In the genomic region with DNA sequence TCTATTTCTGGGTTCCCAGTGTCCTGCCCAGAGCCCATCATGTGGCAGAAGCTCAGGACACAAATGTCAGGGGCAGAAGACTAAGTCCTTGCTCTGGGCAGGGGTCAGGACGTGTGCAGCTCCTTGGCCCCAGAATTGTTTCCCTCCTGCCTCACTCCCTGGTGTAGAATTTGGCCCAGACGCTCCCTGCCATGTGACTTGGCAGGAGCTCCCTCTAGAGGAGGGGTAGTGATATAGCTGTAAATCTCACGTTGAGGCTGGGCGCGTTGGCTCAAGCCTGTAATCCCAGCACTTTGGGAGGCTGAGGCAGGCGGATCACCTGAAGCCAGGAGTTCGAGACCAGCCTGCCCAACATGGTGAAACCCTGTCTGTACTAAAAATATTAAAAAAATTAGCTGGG, we compare ENCODE assay signal across 1 cellular context.
TF ChIP-seq lines count a peak whose summit lies in the region.

No MANE protein-coding gene starts in this region.

TF ChIP-seq in GM23338, 12 proteins besides CTCF, POLR2A, EP300 and RAD21 (continued from another document):
- TF ChIP-seq, protein P1, sequence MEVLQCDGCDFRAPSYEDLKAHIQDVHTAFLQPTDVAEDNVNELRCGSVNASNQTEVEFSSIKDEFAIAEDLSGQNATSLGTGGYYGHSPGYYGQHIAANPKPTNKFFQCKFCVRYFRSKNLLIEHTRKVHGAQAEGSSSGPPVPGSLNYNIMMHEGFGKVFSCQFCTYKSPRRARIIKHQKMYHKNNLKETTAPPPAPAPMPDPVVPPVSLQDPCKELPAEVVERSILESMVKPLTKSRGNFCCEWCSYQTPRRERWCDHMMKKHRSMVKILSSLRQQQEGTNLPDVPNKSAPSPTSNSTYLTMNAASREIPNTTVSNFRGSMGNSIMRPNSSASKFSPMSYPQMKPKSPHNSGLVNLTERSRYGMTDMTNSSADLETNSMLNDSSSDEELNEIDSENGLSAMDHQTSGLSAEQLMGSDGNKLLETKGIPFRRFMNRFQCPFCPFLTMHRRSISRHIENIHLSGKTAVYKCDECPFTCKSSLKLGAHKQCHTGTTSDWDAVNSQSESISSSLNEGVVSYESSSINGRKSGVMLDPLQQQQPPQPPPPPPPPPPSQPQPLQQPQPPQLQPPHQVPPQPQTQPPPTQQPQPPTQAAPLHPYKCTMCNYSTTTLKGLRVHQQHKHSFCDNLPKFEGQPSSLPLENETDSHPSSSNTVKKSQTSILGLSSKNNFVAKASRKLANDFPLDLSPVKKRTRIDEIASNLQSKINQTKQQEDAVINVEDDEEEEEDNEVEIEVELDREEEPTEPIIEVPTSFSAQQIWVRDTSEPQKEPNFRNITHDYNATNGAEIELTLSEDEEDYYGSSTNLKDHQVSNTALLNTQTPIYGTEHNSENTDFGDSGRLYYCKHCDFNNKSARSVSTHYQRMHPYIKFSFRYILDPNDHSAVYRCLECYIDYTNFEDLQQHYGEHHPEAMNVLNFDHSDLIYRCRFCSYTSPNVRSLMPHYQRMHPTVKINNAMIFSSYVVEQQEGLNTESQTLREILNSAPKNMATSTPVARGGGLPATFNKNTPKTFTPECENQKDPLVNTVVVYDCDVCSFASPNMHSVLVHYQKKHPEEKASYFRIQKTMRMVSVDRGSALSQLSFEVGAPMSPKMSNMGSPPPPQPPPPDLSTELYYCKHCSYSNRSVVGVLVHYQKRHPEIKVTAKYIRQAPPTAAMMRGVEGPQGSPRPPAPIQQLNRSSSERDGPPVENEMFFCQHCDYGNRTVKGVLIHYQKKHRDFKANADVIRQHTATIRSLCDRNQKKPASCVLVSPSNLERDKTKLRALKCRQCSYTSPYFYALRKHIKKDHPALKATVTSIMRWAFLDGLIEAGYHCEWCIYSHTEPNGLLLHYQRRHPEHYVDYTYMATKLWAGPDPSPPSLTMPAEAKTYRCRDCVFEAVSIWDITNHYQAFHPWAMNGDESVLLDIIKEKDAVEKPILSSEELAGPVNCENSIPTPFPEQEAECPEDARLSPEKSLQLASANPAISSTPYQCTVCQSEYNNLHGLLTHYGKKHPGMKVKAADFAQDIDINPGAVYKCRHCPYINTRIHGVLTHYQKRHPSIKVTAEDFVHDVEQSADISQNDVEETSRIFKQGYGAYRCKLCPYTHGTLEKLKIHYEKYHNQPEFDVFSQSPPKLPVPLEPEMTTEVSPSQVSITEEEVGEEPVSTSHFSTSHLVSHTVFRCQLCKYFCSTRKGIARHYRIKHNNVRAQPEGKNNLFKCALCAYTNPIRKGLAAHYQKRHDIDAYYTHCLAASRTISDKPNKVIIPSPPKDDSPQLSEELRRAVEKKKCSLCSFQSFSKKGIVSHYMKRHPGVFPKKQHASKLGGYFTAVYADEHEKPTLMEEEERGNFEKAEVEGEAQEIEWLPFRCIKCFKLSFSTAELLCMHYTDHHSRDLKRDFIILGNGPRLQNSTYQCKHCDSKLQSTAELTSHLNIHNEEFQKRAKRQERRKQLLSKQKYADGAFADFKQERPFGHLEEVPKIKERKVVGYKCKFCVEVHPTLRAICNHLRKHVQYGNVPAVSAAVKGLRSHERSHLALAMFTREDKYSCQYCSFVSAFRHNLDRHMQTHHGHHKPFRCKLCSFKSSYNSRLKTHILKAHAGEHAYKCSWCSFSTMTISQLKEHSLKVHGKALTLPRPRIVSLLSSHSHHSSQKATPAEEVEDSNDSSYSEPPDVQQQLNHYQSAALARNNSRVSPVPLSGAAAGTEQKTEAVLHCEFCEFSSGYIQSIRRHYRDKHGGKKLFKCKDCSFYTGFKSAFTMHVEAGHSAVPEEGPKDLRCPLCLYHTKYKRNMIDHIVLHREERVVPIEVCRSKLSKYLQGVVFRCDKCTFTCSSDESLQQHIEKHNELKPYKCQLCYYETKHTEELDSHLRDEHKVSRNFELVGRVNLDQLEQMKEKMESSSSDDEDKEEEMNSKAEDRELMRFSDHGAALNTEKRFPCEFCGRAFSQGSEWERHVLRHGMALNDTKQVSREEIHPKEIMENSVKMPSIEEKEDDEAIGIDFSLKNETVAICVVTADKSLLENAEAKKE (CRISPR knock-in tag; IDR thresholded peaks at IDR 0.05), result no peak
- TF ChIP-seq EZH2phosphoT487 (IDR thresholded peaks at IDR 0.05; ENCODE audit: unreplicated experiment) (no peak), POLR2AphosphoS5 (IDR thresholded peaks at IDR 0.05; ENCODE audit: low read depth) (no peak)
- TF ChIP-seq, protein P2, sequence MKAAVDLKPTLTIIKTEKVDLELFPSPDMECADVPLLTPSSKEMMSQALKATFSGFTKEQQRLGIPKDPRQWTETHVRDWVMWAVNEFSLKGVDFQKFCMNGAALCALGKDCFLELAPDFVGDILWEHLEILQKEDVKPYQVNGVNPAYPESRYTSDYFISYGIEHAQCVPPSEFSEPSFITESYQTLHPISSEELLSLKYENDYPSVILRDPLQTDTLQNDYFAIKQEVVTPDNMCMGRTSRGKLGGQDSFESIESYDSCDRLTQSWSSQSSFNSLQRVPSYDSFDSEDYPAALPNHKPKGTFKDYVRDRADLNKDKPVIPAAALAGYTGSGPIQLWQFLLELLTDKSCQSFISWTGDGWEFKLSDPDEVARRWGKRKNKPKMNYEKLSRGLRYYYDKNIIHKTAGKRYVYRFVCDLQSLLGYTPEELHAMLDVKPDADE (IDR thresholded peaks at IDR 0.05), result no peak
- TF ChIP-seq, protein P3, sequence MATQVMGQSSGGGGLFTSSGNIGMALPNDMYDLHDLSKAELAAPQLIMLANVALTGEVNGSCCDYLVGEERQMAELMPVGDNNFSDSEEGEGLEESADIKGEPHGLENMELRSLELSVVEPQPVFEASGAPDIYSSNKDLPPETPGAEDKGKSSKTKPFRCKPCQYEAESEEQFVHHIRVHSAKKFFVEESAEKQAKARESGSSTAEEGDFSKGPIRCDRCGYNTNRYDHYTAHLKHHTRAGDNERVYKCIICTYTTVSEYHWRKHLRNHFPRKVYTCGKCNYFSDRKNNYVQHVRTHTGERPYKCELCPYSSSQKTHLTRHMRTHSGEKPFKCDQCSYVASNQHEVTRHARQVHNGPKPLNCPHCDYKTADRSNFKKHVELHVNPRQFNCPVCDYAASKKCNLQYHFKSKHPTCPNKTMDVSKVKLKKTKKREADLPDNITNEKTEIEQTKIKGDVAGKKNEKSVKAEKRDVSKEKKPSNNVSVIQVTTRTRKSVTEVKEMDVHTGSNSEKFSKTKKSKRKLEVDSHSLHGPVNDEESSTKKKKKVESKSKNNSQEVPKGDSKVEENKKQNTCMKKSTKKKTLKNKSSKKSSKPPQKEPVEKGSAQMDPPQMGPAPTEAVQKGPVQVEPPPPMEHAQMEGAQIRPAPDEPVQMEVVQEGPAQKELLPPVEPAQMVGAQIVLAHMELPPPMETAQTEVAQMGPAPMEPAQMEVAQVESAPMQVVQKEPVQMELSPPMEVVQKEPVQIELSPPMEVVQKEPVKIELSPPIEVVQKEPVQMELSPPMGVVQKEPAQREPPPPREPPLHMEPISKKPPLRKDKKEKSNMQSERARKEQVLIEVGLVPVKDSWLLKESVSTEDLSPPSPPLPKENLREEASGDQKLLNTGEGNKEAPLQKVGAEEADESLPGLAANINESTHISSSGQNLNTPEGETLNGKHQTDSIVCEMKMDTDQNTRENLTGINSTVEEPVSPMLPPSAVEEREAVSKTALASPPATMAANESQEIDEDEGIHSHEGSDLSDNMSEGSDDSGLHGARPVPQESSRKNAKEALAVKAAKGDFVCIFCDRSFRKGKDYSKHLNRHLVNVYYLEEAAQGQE (IDR thresholded peaks at IDR 0.05; ENCODE audit: unreplicated experiment), result no peak
TF ChIP-seq in GM23338: peak in this region for 0.
